Comparison of ENCODE assay signal across 8 cellular contexts in the genomic region with DNA sequence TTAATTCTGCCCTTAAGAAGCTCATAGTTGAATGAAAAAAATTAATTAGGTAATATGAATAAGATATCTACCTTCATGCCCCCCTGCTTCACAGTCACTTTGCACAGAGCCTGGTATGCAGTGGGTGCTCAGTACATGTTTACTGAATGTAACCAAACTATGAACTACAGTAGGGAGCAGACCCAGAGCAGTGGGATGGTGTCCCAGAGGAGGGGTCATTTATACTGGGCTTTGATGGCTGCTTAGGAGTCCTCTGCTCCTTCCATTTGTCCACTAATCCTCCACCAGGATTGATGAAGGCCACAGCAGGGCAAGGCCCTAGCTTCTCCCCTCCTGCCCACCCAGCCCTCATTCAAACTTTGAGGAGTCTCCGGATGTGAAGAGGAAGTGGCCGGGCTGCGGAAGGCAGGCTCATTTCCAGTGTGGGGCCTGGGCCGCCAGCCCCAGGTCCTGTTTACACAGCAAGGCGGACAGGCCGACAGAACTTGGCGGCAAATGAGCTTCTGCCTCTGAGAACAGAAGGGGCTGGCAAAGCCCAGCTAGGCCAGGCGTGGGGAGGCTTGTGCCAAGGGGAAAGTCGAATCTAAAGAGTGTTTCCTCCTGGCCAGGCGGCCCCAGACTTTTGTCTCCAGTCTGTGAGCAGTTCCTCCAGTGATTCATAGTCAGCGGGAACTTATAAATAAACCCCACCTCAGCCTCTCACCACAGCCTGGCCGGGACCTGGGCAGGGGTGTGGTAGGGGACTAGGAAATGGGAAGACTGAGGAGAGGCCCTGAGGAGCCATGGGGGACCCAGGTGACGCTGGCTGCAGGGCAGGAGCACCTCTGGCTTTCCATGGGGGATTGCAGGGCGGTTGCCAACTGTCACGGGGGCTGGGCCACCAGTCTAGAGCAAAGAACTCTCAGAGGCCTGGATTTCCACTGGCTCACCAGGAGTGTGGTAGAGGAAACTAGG. TPM values are rescaled to one million over a fixed set of nuclear protein-coding genes. Genes with fewer than 3 reads are reported as not detected.
DNase-seq lines count a peak whose midpoint lies in the region; FAIRE-seq and TF ChIP-seq lines count a peak whose summit lies in the region.

No MANE protein-coding gene starts in this region.

- no peak overlapping the region for H3K4me3 Mint-ChIP-seq in neural progenitor cell
- no peak overlapping the region for H3K4me3 Mint-ChIP-seq in activated CD4-positive, alpha-beta T cell treated with anti-CD3 and anti-CD28 coated beads, Interleukin-2, amount 10 ng/mL, durations not matched to agents 7 days and 5 days

- peak overlapping the region; percentile 38 for H2AFZ ChIP-seq in neural progenitor cell (replicated peaks)

- TF ChIP-seq CTCF in neural progenitor cell (IDR thresholded peaks at IDR 0.05) = no peak

- H3K9me3 ChIP-seq in neural progenitor cell (ENCODE audit: low read depth) = no peaks in the 10 kb centered on the region

- H3K9ac ChIP-seq in neural progenitor cell = no peak overlapping the region

- CTCF ChIA-PET in activated CD4-positive, alpha-beta T cell treated with anti-CD3 and anti-CD28 coated beads, Interleukin-2, amount 10 ng/mL, durations not matched to agents 7 days and 5 days (lab: Charles Lee) = interaction anchor here (1.1 to 1.4 kb wide), 2 partner anchors 15 to 234 kb away, joined by 3 to 5 read pairs; no protein-coding TSS in a partner anchor

- no peaks in the 10 kb centered on the region for H3K9me3 Mint-ChIP-seq in neural progenitor cell
- no peaks in the 10 kb centered on the region for H3K9me3 Mint-ChIP-seq in activated CD4-positive, alpha-beta T cell treated with anti-CD3 and anti-CD28 coated beads, Interleukin-2, amount 10 ng/mL, durations not matched to agents 7 days and 5 days

- H3K4me1 Mint-ChIP-seq in neural progenitor cell = peaks cover 37% of the 10 kb centered on the region
- peaks cover 22% of the 10 kb centered on the region for H3K4me1 Mint-ChIP-seq in activated CD4-positive, alpha-beta T cell treated with anti-CD3 and anti-CD28 coated beads, Interleukin-2, amount 10 ng/mL, durations not matched to agents 7 days and 5 days

- peaks cover 27% of the 10 kb centered on the region for H3K4me1 ChIP-seq in neural progenitor cell

- peaks cover 20% of the 10 kb centered on the region for H3F3A ChIP-seq in neural progenitor cell (ENCODE audit: low read depth)

- H3K4me3 ChIP-seq in neural progenitor cell = no peak overlapping the region

- no peak overlapping the region for H3K4me2 ChIP-seq in neural progenitor cell

- H3K27ac ChIP-seq in neural progenitor cell = no peak overlapping the region

- H3K36me3 Mint-ChIP-seq in neural progenitor cell = no peaks in the 10 kb centered on the region
- H3K36me3 Mint-ChIP-seq in activated CD4-positive, alpha-beta T cell treated with anti-CD3 and anti-CD28 coated beads, Interleukin-2, amount 10 ng/mL, durations not matched to agents 7 days and 5 days (ENCODE audit: low read depth) = peaks cover 2% of the 10 kb centered on the region

- no peaks in the 10 kb centered on the region for H3K79me2 ChIP-seq in neural progenitor cell (ENCODE audit: low read depth)

- no peak for FAIRE-seq in RCC 7860 (lab: Jason Lieb, UNC)

- DNase-seq in EH (ENCODE audit: low read depth) = peak; percentile 75
- peak; percentile 53 for DNase-seq in RCC 7860 (ENCODE audit: low spot score)
- DNase-seq in fibroblast of peridontal ligament (ENCODE audit: extremely low read depth) = peak; percentile 77
- DNase-seq in neural progenitor cell (ENCODE audit: low spot score) = no peak
- no peak for DNase-seq in effector CD4-positive, alpha-beta T cell
- DNase-seq in T-helper 2 cell = no peak
- DNase-seq in activated CD4-positive, alpha-beta T cell treated with anti-CD3 and anti-CD28 coated beads, Interleukin-2, amount 10 ng/mL, durations not matched to agents 7 days and 5 days = no peak
- DNase-seq in NK-92 treated with Interleukin-12 subunit alpha and Interleukin-12 subunit beta, amount 100 ng/mL, for 24 hours (lab: John Stamatoyannopoulos, UW) = no peak

- H4K20me1 ChIP-seq in neural progenitor cell (ENCODE audit: low read depth) = no peaks in the 10 kb centered on the region

- peak overlapping the region; percentile 76 for H3K27ac Mint-ChIP-seq in neural progenitor cell
- no peak overlapping the region for H3K27ac Mint-ChIP-seq in activated CD4-positive, alpha-beta T cell treated with anti-CD3 and anti-CD28 coated beads, Interleukin-2, amount 10 ng/mL, durations not matched to agents 7 days and 5 days

- POLR2A ChIA-PET in activated CD4-positive, alpha-beta T cell treated with anti-CD3 and anti-CD28 coated beads, Interleukin-2, amount 10 ng/mL, durations not matched to agents 7 days and 5 days (lab: Charles Lee) = no interaction called here

- peaks cover 11% of the 10 kb centered on the region for H3K27me3 Mint-ChIP-seq in neural progenitor cell (ENCODE audit: insufficient read depth, low read depth)
- peaks cover 16% of the 10 kb centered on the region for H3K27me3 Mint-ChIP-seq in activated CD4-positive, alpha-beta T cell treated with anti-CD3 and anti-CD28 coated beads, Interleukin-2, amount 10 ng/mL, durations not matched to agents 7 days and 5 days

- peaks cover 20% of the 10 kb centered on the region for H3K27me3 ChIP-seq in neural progenitor cell

- no peaks in the 10 kb centered on the region for H3K36me3 ChIP-seq in neural progenitor cell

RNA-seq across cellular contexts. Expression of gene LCTL, which starts 51.6 kb away (rescaled TPM):
- 17.2 and 19.2 TPM in 2 replicates for total RNA-seq in neural progenitor cell (ENCODE audit: low replicate concordance)
- total RNA-seq in activated CD4-positive, alpha-beta T cell treated with anti-CD3 and anti-CD28 coated beads, Interleukin-2, amount 10 ng/mL, durations not matched to agents 7 days and 5 days = not detected

Comparison
In these comparisons a context has a peak if more than half of its experiments do, and no peak if none do; other contexts are left out.
1. DNase-seq: peak in EH (single experiment), RCC 7860 (single experiment) and fibroblast of peridontal ligament (single experiment); none in neural progenitor cell (single experiment), effector CD4-positive, alpha-beta T cell (single experiment), T-helper 2 cell (0 of 5), activated CD4-positive, alpha-beta T cell treated with anti-CD3 and anti-CD28 coated beads, Interleukin-2, amount 10 ng/mL, durations not matched to agents 7 days and 5 days (single experiment) and NK-92 treated with Interleukin-12 subunit alpha and Interleukin-12 subunit beta, amount 100 ng/mL, for 24 hours (single experiment).
2. RNA of gene LCTL, which starts 51.6 kb away (total RNA-seq): 17.2 to 19.2 TPM in neural progenitor cell; not detected in activated CD4-positive, alpha-beta T cell treated with anti-CD3 and anti-CD28 coated beads, Interleukin-2, amount 10 ng/mL, durations not matched to agents 7 days and 5 days; every median in the first group is over 10 times any median in the second.